9 cellular contexts compared by ENCODE assay signal in genomic region chr2:208311954-208312353, GRCh38. TPM values are rescaled to one million over a fixed set of nuclear protein-coding genes. Genes with fewer than 3 reads are reported as not detected.
DNase-seq lines count a peak whose midpoint lies in the region; ATAC-seq, FAIRE-seq and TF ChIP-seq lines count a peak whose summit lies in the region.
"Had no signal": no experiment of that assay in that cellular context is flagged by ENCODE, and none has a peak within 500 bp of the region (broad histone marks: within the 10 kb centered on the region; RNA-seq: fewer than 3 reads in every experiment).

No MANE protein-coding gene starts in this region.

- peak; percentile 71 for TF ChIP-seq POLR2A in GM12891 (IDR thresholded peaks at IDR 0.05; ENCODE audit: low read depth, low read length)

- H3K4me3 Mint-ChIP-seq in type B pancreatic cell: no peak overlapping the region

- peaks cover 5% of the 10 kb centered on the region for H3K4me1 Mint-ChIP-seq in type B pancreatic cell (ENCODE audit: unreplicated experiment)

- TF ChIP-seq CTCF in choroid plexus epithelial cell (conservative IDR thresholded peaks at IDR 0.05; ENCODE audit: low read depth, low read length) (no peak), type B pancreatic cell (conservative IDR thresholded peaks at IDR 0.05) (no peak)

- no peak overlapping the region for H3K4me3 ChIP-seq in choroid plexus epithelial cell (ENCODE audit: low read depth, low read length)

- ATAC-seq in GM19468 (IDR thresholded peaks at IDR 0.05; ENCODE audit: extremely low read depth, unreplicated experiment) (peak; percentile 31), HG03097 (IDR thresholded peaks at IDR 0.05; ENCODE audit: low FRiP score, unreplicated experiment) (peak; percentile 39)

- peaks cover 19% of the 10 kb centered on the region for H3K36me3 Mint-ChIP-seq in type B pancreatic cell

- no peak for DNase-seq in GM12891 (ENCODE audit: insufficient read length, low spot score)
- peak; percentile 31 for DNase-seq in choroid plexus epithelial cell (ENCODE audit: low read depth)
- DNase-seq in type B pancreatic cell (ENCODE audit: extremely low spot score, unreplicated experiment): no peak
- no peak for DNase-seq in HT-29 (ENCODE audit: low spot score)
- DNase-seq in NCI-H1048 (lab: John Stamatoyannopoulos, UW): no peak
- no peak for DNase-seq in 8988T
- DNase-seq: posterior cingulate gyrus had no signal

- H3K27ac Mint-ChIP-seq in type B pancreatic cell: no peak overlapping the region

- peak; percentile 89 for FAIRE-seq in GM12891 (lab: Jason Lieb, UNC)

- no peaks in the 10 kb centered on the region for H3K27me3 Mint-ChIP-seq in type B pancreatic cell

- H3K9me3 Mint-ChIP-seq in type B pancreatic cell: no peaks in the 10 kb centered on the region

TF ChIP-seq in GM12891, 5 proteins besides CTCF, POLR2A, EP300 and RAD21:
- TF ChIP-seq TAF1 (IDR thresholded peaks at IDR 0.05; ENCODE audit: low read depth, low read length) (peak; percentile 58; the same call in 1 of the 2 replicates), SPI1 (IDR thresholded peaks at IDR 0.05; ENCODE audit: low read depth, low read length) (no peak), POLR2AphosphoS5 (IDR thresholded peaks at IDR 0.05; ENCODE audit: low read depth, low read length) (peak; percentile 58)

RNA-seq across cellular contexts. Expression of gene PIKFYVE, which starts 45.9 kb away (rescaled TPM):
- 7.8 TPM for polyA plus RNA-seq in GM12891 (2012; ENCODE audit: low read depth, missing spikeins)
- total RNA-seq in type B pancreatic cell (ENCODE audit: low replicate concordance): 21.9 and 33.8 TPM in 2 replicates
- 7.2 and 10.1 TPM in 2 replicates for total RNA-seq in HT-29 (2014; rRNA removed; shearing (Covaris generic))

RNA-seq across cellular contexts. Expression of gene IDH1, which starts 57.1 kb away (rescaled TPM):
- polyA plus RNA-seq in GM12891 (2012; ENCODE audit: low read depth, missing spikeins): 20.5 TPM
- total RNA-seq in type B pancreatic cell (ENCODE audit: low replicate concordance): 149 and 184 TPM in 2 replicates
- total RNA-seq in HT-29 (2014; rRNA removed; shearing (Covaris generic)): 85.9 and 86.5 TPM in 2 replicates
